In the genomic region with DNA sequence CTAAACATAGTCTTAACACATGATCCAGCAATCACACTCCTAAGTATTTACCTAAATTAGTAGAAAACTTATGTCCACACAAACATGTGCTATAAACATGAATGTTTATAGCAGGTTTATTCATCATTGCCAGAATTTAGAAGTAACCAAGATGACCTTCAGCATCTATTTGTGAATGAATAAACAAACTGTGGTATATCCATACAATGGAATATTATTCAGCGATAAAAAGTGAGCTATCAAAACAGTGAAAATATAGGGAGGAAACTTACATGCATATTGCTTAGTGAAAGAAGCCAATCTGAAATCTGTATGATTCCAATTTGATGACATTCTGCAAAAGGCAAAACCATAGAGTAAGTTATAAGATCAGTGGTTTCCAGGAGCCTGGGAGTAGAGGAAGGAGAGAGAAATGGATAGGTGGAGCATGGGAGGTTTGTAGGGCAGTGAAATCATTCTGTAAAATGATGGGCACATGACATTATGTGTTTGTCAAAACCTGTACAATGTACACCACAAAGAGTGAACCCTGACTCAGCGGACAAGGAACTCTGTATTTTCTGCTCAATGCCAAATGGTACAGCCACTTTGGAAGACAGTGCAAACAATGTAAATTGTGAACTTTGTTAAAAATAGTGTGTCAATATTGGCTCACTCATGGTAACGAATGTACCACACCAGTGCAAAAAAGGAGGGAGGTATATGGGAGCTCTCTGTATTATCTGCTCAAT, we compare ENCODE assay signal across 1 cellular context.
A peak's percentile ranks its signal among the peaks of the same experiment; 100 is the strongest.
TF ChIP-seq lines count a peak whose summit lies in the region.

No MANE protein-coding gene starts in this region.

TF ChIP-seq in HepG2, 621 proteins besides CTCF, POLR2A, EP300 and RAD21 (continued from another document and continues in another):
- TF ChIP-seq, protein P1, sequence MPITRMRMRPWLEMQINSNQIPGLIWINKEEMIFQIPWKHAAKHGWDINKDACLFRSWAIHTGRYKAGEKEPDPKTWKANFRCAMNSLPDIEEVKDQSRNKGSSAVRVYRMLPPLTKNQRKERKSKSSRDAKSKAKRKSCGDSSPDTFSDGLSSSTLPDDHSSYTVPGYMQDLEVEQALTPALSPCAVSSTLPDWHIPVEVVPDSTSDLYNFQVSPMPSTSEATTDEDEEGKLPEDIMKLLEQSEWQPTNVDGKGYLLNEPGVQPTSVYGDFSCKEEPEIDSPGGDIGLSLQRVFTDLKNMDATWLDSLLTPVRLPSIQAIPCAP (CRISPR knock-in tag; IDR thresholded peaks at IDR 0.05; ENCODE audit: low read depth): no peak
- TF ChIP-seq CBX2 (IDR thresholded peaks at IDR 0.05; ENCODE audit: low read depth, low read length) (no peak), CBX2 (CRISPR knock-in tag; IDR thresholded peaks at IDR 0.05; ENCODE audit: low read depth) (no peak), CREB1 (IDR thresholded peaks at IDR 0.05) (peak; percentile 25; the same call in 1 of the 2 replicates), CREB1 (CRISPR knock-in tag; IDR thresholded peaks at IDR 0.05) (peak; percentile 68), MAF1 (CRISPR knock-in tag; IDR thresholded peaks at IDR 0.05; ENCODE audit: borderline replicate concordance) (no peak), HDAC2 (CRISPR knock-in tag; IDR thresholded peaks at IDR 0.05) (peak; percentile 97), ZNF12 (CRISPR knock-in tag; IDR thresholded peaks at IDR 0.05) (peak; percentile 60; the same call in 1 of the 2 replicates), ZNF788 (CRISPR knock-in tag; IDR thresholded peaks at IDR 0.05; ENCODE audit: borderline replicate concordance) (peak; percentile 9; the same call in 1 of the 2 replicates), ZNF317 (CRISPR knock-in tag; IDR thresholded peaks at IDR 0.05) (peak; percentile 21; the same call in 1 of the 2 replicates), ZNF530 (CRISPR knock-in tag; IDR thresholded peaks at IDR 0.05; ENCODE audit: low read depth) (no peak), RNF219 (CRISPR knock-in tag; IDR thresholded peaks at IDR 0.05) (no peak), ZNF207 (IDR thresholded peaks at IDR 0.05; ENCODE audit: borderline replicate concordance) (no peak), PCBP2 (optimal IDR thresholded peaks at IDR 0.05; ENCODE audit: low read depth, low read length, poor library complexity, severe bottlenecking) (peak; percentile 2), AHDC1 (CRISPR knock-in tag; IDR thresholded peaks at IDR 0.05; ENCODE audit: borderline replicate concordance) (peak; percentile 97), TP53 (CRISPR knock-in tag; conservative IDR thresholded peaks at IDR 0.05) (no peak), SALL1 (CRISPR knock-in tag; IDR thresholded peaks at IDR 0.05) (peak; percentile 90; the same call in 1 of the 2 replicates), ESRRA (CRISPR knock-in tag; IDR thresholded peaks at IDR 0.05; ENCODE audit: low read depth) (peak; percentile 72; the same call in 1 of the 2 replicates), CHD4 (IDR thresholded peaks at IDR 0.05; ENCODE audit: borderline replicate concordance, low read length) (peak; percentile 56; the same call in 1 of the 2 replicates), KLF15 (CRISPR knock-in tag; IDR thresholded peaks at IDR 0.05; ENCODE audit: borderline replicate concordance) (no peak), TOE1 (CRISPR knock-in tag; IDR thresholded peaks at IDR 0.05) (no peak), SP5 (CRISPR knock-in tag; IDR thresholded peaks at IDR 0.05; ENCODE audit: borderline replicate concordance, low read depth) (peak; percentile 58; the same call in 1 of the 2 replicates), ZNF567 (CRISPR knock-in tag; IDR thresholded peaks at IDR 0.05; ENCODE audit: borderline replicate concordance) (no peak), YY1 (IDR thresholded peaks at IDR 0.05; ENCODE audit: insufficient read depth, insufficient replicate concordance, low read depth, low read length) (no peak), IRF2 (CRISPR knock-in tag; IDR thresholded peaks at IDR 0.05) (peak; percentile 62; the same call in 1 of the 2 replicates), RNF2 (conservative IDR thresholded peaks at IDR 0.05; ENCODE audit: low read depth) (no peak), ZBTB37 (CRISPR knock-in tag; IDR thresholded peaks at IDR 0.05) (peak; percentile 88; the same call in 1 of the 2 replicates), LCORL (IDR thresholded peaks at IDR 0.05) (peak; percentile 88), LCORL (CRISPR knock-in tag; IDR thresholded peaks at IDR 0.05) (peak; percentile 92; the same call in 1 of the 2 replicates), ZNF335 (CRISPR knock-in tag; IDR thresholded peaks at IDR 0.05) (no peak), ATF5 (CRISPR knock-in tag; IDR thresholded peaks at IDR 0.05; ENCODE audit: low read depth) (no peak), ZNF121 (CRISPR knock-in tag; IDR thresholded peaks at IDR 0.05) (0 out of 2 replicates have a peak, but pooled peaks have one; percentile 13), REPIN1 (CRISPR knock-in tag; IDR thresholded peaks at IDR 0.05; ENCODE audit: borderline replicate concordance, low read depth) (peak; percentile 82; the same call in 1 of the 2 replicates), ZNF878 (CRISPR knock-in tag; IDR thresholded peaks at IDR 0.05) (peak; percentile 53; the same call in 1 of the 2 replicates), ZNF761 (CRISPR knock-in tag; conservative IDR thresholded peaks at IDR 0.05) (no peak), ZBTB3 (CRISPR knock-in tag; IDR thresholded peaks at IDR 0.05; ENCODE audit: borderline replicate concordance, low read depth) (no peak), ZNF124 (CRISPR knock-in tag; IDR thresholded peaks at IDR 0.05) (peak; percentile 92), CREM (IDR thresholded peaks at IDR 0.05) (peak; percentile 86), CREM (CRISPR knock-in tag; IDR thresholded peaks at IDR 0.05) (no peak), ZSCAN9 (CRISPR knock-in tag; IDR thresholded peaks at IDR 0.05; ENCODE audit: borderline replicate concordance) (no peak), BRD4 (CRISPR knock-in tag; IDR thresholded peaks at IDR 0.05) (no peak), ZNF891 (CRISPR knock-in tag; IDR thresholded peaks at IDR 0.05) (no peak), ZNF737 (CRISPR knock-in tag; IDR thresholded peaks at IDR 0.05; ENCODE audit: borderline replicate concordance) (no peak), KDM4B (CRISPR knock-in tag; IDR thresholded peaks at IDR 0.05) (no peak), ZNF598 (CRISPR knock-in tag; IDR thresholded peaks at IDR 0.05; ENCODE audit: borderline replicate concordance) (no peak), ZNF550 (CRISPR knock-in tag; IDR thresholded peaks at IDR 0.05; ENCODE audit: borderline replicate concordance) (no peak)
- TF ChIP-seq, protein P2, sequence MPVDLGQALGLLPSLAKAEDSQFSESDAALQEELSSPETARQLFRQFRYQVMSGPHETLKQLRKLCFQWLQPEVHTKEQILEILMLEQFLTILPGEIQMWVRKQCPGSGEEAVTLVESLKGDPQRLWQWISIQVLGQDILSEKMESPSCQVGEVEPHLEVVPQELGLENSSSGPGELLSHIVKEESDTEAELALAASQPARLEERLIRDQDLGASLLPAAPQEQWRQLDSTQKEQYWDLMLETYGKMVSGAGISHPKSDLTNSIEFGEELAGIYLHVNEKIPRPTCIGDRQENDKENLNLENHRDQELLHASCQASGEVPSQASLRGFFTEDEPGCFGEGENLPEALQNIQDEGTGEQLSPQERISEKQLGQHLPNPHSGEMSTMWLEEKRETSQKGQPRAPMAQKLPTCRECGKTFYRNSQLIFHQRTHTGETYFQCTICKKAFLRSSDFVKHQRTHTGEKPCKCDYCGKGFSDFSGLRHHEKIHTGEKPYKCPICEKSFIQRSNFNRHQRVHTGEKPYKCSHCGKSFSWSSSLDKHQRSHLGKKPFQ (CRISPR knock-in tag; IDR thresholded peaks at IDR 0.05; ENCODE audit: insufficient replicate concordance): no peak
- TF ChIP-seq, protein P3, sequence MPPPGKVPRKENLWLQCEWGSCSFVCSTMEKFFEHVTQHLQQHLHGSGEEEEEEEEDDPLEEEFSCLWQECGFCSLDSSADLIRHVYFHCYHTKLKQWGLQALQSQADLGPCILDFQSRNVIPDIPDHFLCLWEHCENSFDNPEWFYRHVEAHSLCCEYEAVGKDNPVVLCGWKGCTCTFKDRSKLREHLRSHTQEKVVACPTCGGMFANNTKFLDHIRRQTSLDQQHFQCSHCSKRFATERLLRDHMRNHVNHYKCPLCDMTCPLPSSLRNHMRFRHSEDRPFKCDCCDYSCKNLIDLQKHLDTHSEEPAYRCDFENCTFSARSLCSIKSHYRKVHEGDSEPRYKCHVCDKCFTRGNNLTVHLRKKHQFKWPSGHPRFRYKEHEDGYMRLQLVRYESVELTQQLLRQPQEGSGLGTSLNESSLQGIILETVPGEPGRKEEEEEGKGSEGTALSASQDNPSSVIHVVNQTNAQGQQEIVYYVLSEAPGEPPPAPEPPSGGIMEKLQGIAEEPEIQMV (CRISPR knock-in tag; IDR thresholded peaks at IDR 0.05; ENCODE audit: low read depth): no peak
